7 cellular contexts compared by ENCODE assay signal in genomic region chr3:112990672-112991602, GRCh38.
A peak's percentile ranks its signal among the peaks of the same experiment; 100 is the strongest.
DNase-seq lines count a peak whose midpoint lies in the region; ATAC-seq and FAIRE-seq lines count a peak whose summit lies in the region.

Gene GTPBP8, plus strand, starts transcription at chr3:112990984. Its CDS starts 16 bp downstream, at chr3:112991000.

- FAIRE-seq in GM18507 (lab: Jason Lieb, UNC) = peak; percentile 96

- DNase-seq in GM18507 (ENCODE audit: extremely low spot score, insufficient read length, low read depth) = peak; percentile 71
- peak; percentile 82 for DNase-seq in NCI-H2029 treated with DMSO at 0.1 percent for 48 hours (lab: John Stamatoyannopoulos, UW)
- DNase-seq in T-helper 9 cell = peak; percentile 73
- DNase-seq in astrocyte of the hippocampus (ENCODE audit: low read depth, low spot score) = peak; percentile 94
- DNase-seq in hippocampal formation (lab: John Stamatoyannopoulos, UW) = peak; percentile 89 to 91
- peak; percentile 95 for DNase-seq in retina

- peak; percentile 91 for ATAC-seq in HG02981 (IDR thresholded peaks at IDR 0.05; ENCODE audit: unreplicated experiment)

Comparison
In these comparisons a context has a peak if more than half of its experiments do, and no peak if none do; other contexts are left out.
1. Peak in every context shown above with its lines: DNase-seq and ATAC-seq.